In the genomic region with DNA sequence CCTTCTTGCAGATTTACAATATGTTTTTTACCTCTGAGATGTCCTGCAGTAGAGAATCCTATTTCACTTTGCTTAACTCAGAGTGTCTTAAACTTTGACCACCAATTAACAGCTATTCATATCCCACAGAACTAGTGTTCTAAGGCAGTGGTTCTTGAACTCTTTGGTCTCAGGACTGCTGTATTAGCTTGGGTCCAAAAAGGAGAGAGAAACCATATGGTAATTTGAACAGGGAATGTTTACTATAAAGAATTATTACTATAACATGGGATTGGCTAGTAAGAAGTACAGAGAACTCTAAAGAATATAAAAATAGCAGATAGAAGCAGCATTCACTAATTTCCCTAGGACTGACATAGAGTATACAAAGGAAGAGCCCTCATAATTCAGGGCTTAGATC, we compare ENCODE assay signal across 19 cellular contexts. TPM values are rescaled to one million over a fixed set of nuclear protein-coding genes. Genes with fewer than 3 reads are reported as not detected.
DNase-seq lines count a peak whose midpoint lies in the region; ATAC-seq and TF ChIP-seq lines count a peak whose summit lies in the region.
"Had no signal": no experiment of that assay in that cellular context is flagged by ENCODE, and none has a peak within 500 bp of the region (broad histone marks: within the 10 kb centered on the region; RNA-seq: fewer than 3 reads in every experiment).

No MANE protein-coding gene starts in this region.

- ATAC-seq in memory B cell (ENCODE audit: low read depth): no peak
- ATAC-seq in activated T-helper 17 cell treated with anti-CD3 and anti-CD28 coated beads, Interleukin-2, amount 50 U/mL, for 72 hours (replicated peaks): no peak
- ATAC-seq: CD8-positive, alpha-beta T cell; GM23338 had no signal

- H2AFZ ChIP-seq in Karpas-422 (ENCODE audit: low read length): no peak overlapping the region
- H2AFZ ChIP-seq: GM23338 had no signal

- H3K4me1 ChIP-seq in Karpas-422 (ENCODE audit: low read length): peaks cover 17% of the 10 kb centered on the region
- H3K4me1 ChIP-seq in transverse colon: peaks cover 0 to 9% (median 0%) of the 10 kb centered on the region in 4 donors
- H3K4me1 ChIP-seq: Caco-2 had no signal

- DNase-seq in Karpas-422 (peak; percentile 28), memory B cell (ENCODE audit: low spot score in 2 of 2) (no peak), transverse colon (no peak), hippocampal formation (lab: John Stamatoyannopoulos, UW) (no peak), GF-D8 (lab: John Stamatoyannopoulos, UW) (no peak)
- DNase-seq: CD8-positive, alpha-beta T cell; DMS 273 treated with DMSO at 0.1 percent for 48 hours; DMS79; EL; H9 had no signal

- peaks cover 5% of the 10 kb centered on the region; the same call in 1 of the 2 replicates for H3K27me3 ChIP-seq in Karpas-422 (ENCODE audit: low read length)
- H3K27me3 ChIP-seq in transverse colon: no peaks in the 10 kb centered on the region
- H3K27me3 ChIP-seq: BLaER1 had no signal

- no peak overlapping the region for H3K4me2 ChIP-seq in Karpas-422 (ENCODE audit: low read depth, low read length, poor library complexity, severe bottlenecking)
- H3K4me2 ChIP-seq: BLaER1, GM23338 had no signal

- no peaks in the 10 kb centered on the region for H3K27me3 Mint-ChIP-seq in memory B cell
- H3K27me3 Mint-ChIP-seq in activated T-helper 17 cell treated with anti-CD3 and anti-CD28 coated beads, Interleukin-2, amount 50 U/mL, for 72 hours: peaks cover 3% of the 10 kb centered on the region

- no peak overlapping the region for H3K9ac ChIP-seq in Karpas-422 (ENCODE audit: low read length)
- H3K9ac ChIP-seq: BLaER1 had no signal

- H3K27ac ChIP-seq in Karpas-422 (ENCODE audit: low read length) (no peak overlapping the region), transverse colon (peak overlapping the region in 2 of 4 donors; percentile 52 to 69)
- H3K27ac ChIP-seq: BLaER1, C4-2B had no signal

- H3K36me3 Mint-ChIP-seq in memory B cell: peaks cover 16% of the 10 kb centered on the region
- no peaks in the 10 kb centered on the region for H3K36me3 Mint-ChIP-seq in activated T-helper 17 cell treated with anti-CD3 and anti-CD28 coated beads, Interleukin-2, amount 50 U/mL, for 72 hours (ENCODE audit: low read depth)
- H3K36me3 Mint-ChIP-seq: CD4-positive, CD25-positive, alpha-beta regulatory T cell; CD8-positive, alpha-beta T cell had no signal

- in situ Hi-C loops in transverse colon (cut with MboI; ENCODE audit: low pct_ligation_motif_present in 1 of 4, low pct_unique_long_range_greater_than_20kb in 1 of 4, low sequenced_read_pairs in 3 of 4): no loop called here

- no peak for TF ChIP-seq POLR2A in transverse colon (IDR thresholded peaks at IDR 0.05)

- peak overlapping the region; percentile 8 for H3K27ac Mint-ChIP-seq in memory B cell
- H3K27ac Mint-ChIP-seq in activated T-helper 17 cell treated with anti-CD3 and anti-CD28 coated beads, Interleukin-2, amount 50 U/mL, for 72 hours: no peak overlapping the region
- H3K27ac Mint-ChIP-seq: CD4-positive, CD25-positive, alpha-beta regulatory T cell; CD8-positive, alpha-beta T cell; GM23338; H9 had no signal

- intact Hi-C loops in transverse colon (cut with DNase I; ENCODE audit: low total_unique reads): no loop called here

- H3K36me3 ChIP-seq in Karpas-422 (ENCODE audit: insufficient read depth, low read length) (no peaks in the 10 kb centered on the region), transverse colon (no peaks in the 10 kb centered on the region)

- H3K4me3 ChIP-seq in Karpas-422 (ENCODE audit: low read length) (no peak overlapping the region), transverse colon (no peak overlapping the region)
- H3K4me3 ChIP-seq: BLaER1, GM23338 had no signal

- peaks cover 20% of the 10 kb centered on the region for H3K9me3 ChIP-seq in Karpas-422 (ENCODE audit: low read length)
- H3K9me3 ChIP-seq in transverse colon: peaks cover 5 to 8% of the 10 kb centered on the region in 2 donors

- TF ChIP-seq EP300 in transverse colon (IDR thresholded peaks at IDR 0.05; ENCODE audit: low read depth): peak; percentile 63

- no peaks in the 10 kb centered on the region for H4K20me1 ChIP-seq in Karpas-422 (ENCODE audit: insufficient read depth, low read depth, low read length)
- H4K20me1 ChIP-seq: BLaER1 had no signal

- no peaks in the 10 kb centered on the region for H3K9me2 ChIP-seq in Karpas-422 (replicated peaks; ENCODE audit: insufficient read depth, low read length)

- no peaks in the 10 kb centered on the region for H3K79me2 ChIP-seq in Karpas-422 (ENCODE audit: low read length)

- no peak overlapping the region for H3K4me3 Mint-ChIP-seq in memory B cell
- H3K4me3 Mint-ChIP-seq in activated T-helper 17 cell treated with anti-CD3 and anti-CD28 coated beads, Interleukin-2, amount 50 U/mL, for 72 hours: no peak overlapping the region
- H3K4me3 Mint-ChIP-seq: CD8-positive, alpha-beta T cell; GM23338; H9 had no signal

- TF ChIP-seq CTCF in transverse colon (IDR thresholded peaks at IDR 0.05): no peak

- H3K4me1 Mint-ChIP-seq in memory B cell: peaks cover 29% of the 10 kb centered on the region
- H3K4me1 Mint-ChIP-seq in activated T-helper 17 cell treated with anti-CD3 and anti-CD28 coated beads, Interleukin-2, amount 50 U/mL, for 72 hours: no peaks in the 10 kb centered on the region
- H3K4me1 Mint-ChIP-seq: GM23338 had no signal

- H3K9me3 Mint-ChIP-seq in memory B cell: peaks cover 13% of the 10 kb centered on the region
- peaks cover 7% of the 10 kb centered on the region for H3K9me3 Mint-ChIP-seq in activated T-helper 17 cell treated with anti-CD3 and anti-CD28 coated beads, Interleukin-2, amount 50 U/mL, for 72 hours

RNA-seq across cellular contexts. Expression of a gene that starts 31.6 kb away (rescaled TPM):
- total RNA-seq in Karpas-422 (2014; rRNA removed; shearing (Covaris generic); ENCODE audit: low replicate concordance): not detected in 2 replicates
- 10 to 100 TPM in 1 of 4 donors, 1 to 10 TPM in 1, not detected in 2; 4.0 to 13.9 TPM for total RNA-seq in transverse colon
- total RNA-seq in activated T-helper 17 cell treated with anti-CD3 and anti-CD28 coated beads, Interleukin-2, amount 50 U/mL, for 72 hours: under 1 TPM in 1 of 2 donors, not detected in 1; 0.95 TPM
- total RNA-seq: A172; A673; Caco-2; CD4-positive, CD25-positive, alpha-beta regulatory T cell; CD8-positive, alpha-beta T cell; GM23338; H4; H9 had no signal

RNA-seq across cellular contexts. Expression of a gene that starts 46.2 kb away (rescaled TPM):
- total RNA-seq in Karpas-422 (2014; rRNA removed; shearing (Covaris generic); ENCODE audit: low replicate concordance): 0.18 and 1.2 TPM in 2 replicates
- total RNA-seq in transverse colon: 1 to 10 TPM; 2.2 to 7.2 (median 5.6) TPM
- 1 to 10 TPM; 1.8 to 2.1 TPM for total RNA-seq in activated T-helper 17 cell treated with anti-CD3 and anti-CD28 coated beads, Interleukin-2, amount 50 U/mL, for 72 hours

RNA-seq across cellular contexts. Expression of a gene that starts 56.2 kb away (rescaled TPM):
- 15.3 and 26.8 TPM in 2 replicates for total RNA-seq in Karpas-422 (2014; rRNA removed; shearing (Covaris generic); ENCODE audit: low replicate concordance)
- total RNA-seq in transverse colon: 10 to 100 TPM; 20.9 to 53.7 (median 43.3) TPM
- total RNA-seq in activated T-helper 17 cell treated with anti-CD3 and anti-CD28 coated beads, Interleukin-2, amount 50 U/mL, for 72 hours: 10 to 100 TPM; 51.7 to 52.3 TPM

RNA-seq across cellular contexts. Expression of a gene that starts 56.3 kb away (rescaled TPM):
- total RNA-seq in Karpas-422 (2014; rRNA removed; shearing (Covaris generic); ENCODE audit: low replicate concordance): 13.3 and 26.4 TPM in 2 replicates
- 10 to 100 TPM; 25.8 to 41.4 (median 36.4) TPM for total RNA-seq in transverse colon
- total RNA-seq in activated T-helper 17 cell treated with anti-CD3 and anti-CD28 coated beads, Interleukin-2, amount 50 U/mL, for 72 hours: 10 to 100 TPM; 51.2 to 54.8 TPM
